8 cellular contexts compared by ENCODE assay signal in genomic region chr9:105127863-105128220, GRCh38.
A peak's percentile ranks its signal among the peaks of the same experiment; 100 is the strongest.
DNase-seq lines count a peak whose midpoint lies in the region; ATAC-seq, FAIRE-seq and TF ChIP-seq lines count a peak whose summit lies in the region.

No MANE protein-coding gene starts in this region.

- H3K14ac ChIP-seq in mesenchymal stem cell (ENCODE audit: low read length in 2 of 2): no peak overlapping the region

- no peak overlapping the region for H2BK15ac ChIP-seq in mesenchymal stem cell (ENCODE audit: low read depth, poor library complexity, severe bottlenecking)

- peaks cover 12% of the 10 kb centered on the region for H3K4me1 ChIP-seq in mesenchymal stem cell (ENCODE audit: control insufficient read depth, insufficient read depth, low read depth, low read length)

- H3K36me3 ChIP-seq in mesenchymal stem cell (ENCODE audit: control insufficient read depth in 1 of 2, insufficient read depth in 2 of 2, low read depth in 1 of 2, low read length in 2 of 2): no peaks in the 10 kb centered on the region

- no peaks in the 10 kb centered on the region for H3K9me3 ChIP-seq in mesenchymal stem cell (ENCODE audit: control insufficient read depth, low read length)

- H3K4me3 Mint-ChIP-seq in activated T-cell treated with anti-CD3 and anti-CD28 coated beads, Interleukin-2, amount 50 U/mL, for 24 hours: no peak overlapping the region

- FAIRE-seq in GM12892 (lab: Jason Lieb, UNC): no peak

- no peak overlapping the region for H2BK5ac ChIP-seq in mesenchymal stem cell (ENCODE audit: low read depth, low read length, poor library complexity, severe bottlenecking)

- no peaks in the 10 kb centered on the region for H3K27me3 ChIP-seq in mesenchymal stem cell (ENCODE audit: control insufficient read depth in 1 of 2, insufficient read depth in 1 of 2, low read length in 2 of 2)

- 55% methylated on average over 2 of the region's 3 CpGs for WGBS in mesenchymal stem cell

- peak; percentile 98 for ATAC-seq in GM21786 (IDR thresholded peaks at IDR 0.05; ENCODE audit: unreplicated experiment)

- H3K4me1 Mint-ChIP-seq in activated T-cell treated with anti-CD3 and anti-CD28 coated beads, Interleukin-2, amount 50 U/mL, for 24 hours (ENCODE audit: low read depth): peaks cover 43% of the 10 kb centered on the region

- H3K4me2 ChIP-seq in mesenchymal stem cell (ENCODE audit: low read length, poor library complexity, severe bottlenecking): no peak overlapping the region

- H3K4ac ChIP-seq in mesenchymal stem cell (ENCODE audit: low read depth in 1 of 2, low read length in 2 of 2): peak overlapping the region in 1 of 2 experiments; percentile 62

- no peak overlapping the region for H3K23ac ChIP-seq in mesenchymal stem cell (ENCODE audit: low read length in 2 of 2)

- H4K8ac ChIP-seq in mesenchymal stem cell (ENCODE audit: low read length): no peak overlapping the region

- no peaks in the 10 kb centered on the region for H3K27me3 Mint-ChIP-seq in activated T-cell treated with anti-CD3 and anti-CD28 coated beads, Interleukin-2, amount 50 U/mL, for 24 hours

- peak; percentile 25 for DNase-seq in GM12892 (ENCODE audit: insufficient read length)
- peak; percentile 83 to 85 for DNase-seq in Kasumi-1 (lab: John Stamatoyannopoulos, UW)
- DNase-seq in activated T-cell treated with anti-CD3 and anti-CD28 coated beads, Interleukin-2, amount 50 U/mL, for 24 hours: no peak
- peak; percentile 55 for DNase-seq in mesenchymal stem cell
- DNase-seq in cerebellar cortex (ENCODE audit: low spot score): no peak
- no peak for DNase-seq in D341Med (ENCODE audit: low spot score)
- DNase-seq in GOT3 (lab: John Stamatoyannopoulos, UW): no peak

- no peak overlapping the region for H2AFZ ChIP-seq in mesenchymal stem cell (ENCODE audit: low read depth, low read length)

- H2BK120ac ChIP-seq in mesenchymal stem cell (ENCODE audit: low read depth, low read length): no peak overlapping the region

- H3K27ac ChIP-seq in mesenchymal stem cell (ENCODE audit: low read length, poor library complexity, severe bottlenecking): peak overlapping the region; percentile 83

- no peak overlapping the region for H4K91ac ChIP-seq in mesenchymal stem cell (ENCODE audit: low read length)

- no peak overlapping the region for H2AK5ac ChIP-seq in mesenchymal stem cell (ENCODE audit: low read length, severe bottlenecking)

- no peaks in the 10 kb centered on the region for H3K36me3 Mint-ChIP-seq in activated T-cell treated with anti-CD3 and anti-CD28 coated beads, Interleukin-2, amount 50 U/mL, for 24 hours (ENCODE audit: low read depth)

- H3K79me1 ChIP-seq in mesenchymal stem cell (replicated peaks; ENCODE audit: low read length, poor library complexity, severe bottlenecking): no peaks in the 10 kb centered on the region

- peak overlapping the region; percentile 63 to 74 for H2BK12ac ChIP-seq in mesenchymal stem cell (ENCODE audit: low read length in 2 of 2)

- H3K9me3 Mint-ChIP-seq in activated T-cell treated with anti-CD3 and anti-CD28 coated beads, Interleukin-2, amount 50 U/mL, for 24 hours: no peaks in the 10 kb centered on the region

- no peak overlapping the region for H3K9ac ChIP-seq in mesenchymal stem cell (ENCODE audit: low read length)

- no peak for TF ChIP-seq POLR2A in GM12892 (IDR thresholded peaks at IDR 0.05; ENCODE audit: low read depth, low read length)

- H3K4me3 ChIP-seq in mesenchymal stem cell (ENCODE audit: insufficient read depth in 1 of 2, low read depth in 1 of 2, low read length in 2 of 2): no peak overlapping the region

- peak overlapping the region; percentile 76 for H3K27ac Mint-ChIP-seq in activated T-cell treated with anti-CD3 and anti-CD28 coated beads, Interleukin-2, amount 50 U/mL, for 24 hours

- peak overlapping the region; percentile 18 to 58 for H3K18ac ChIP-seq in mesenchymal stem cell (ENCODE audit: low read depth in 1 of 2, low read length in 2 of 2)

Comparison
In these comparisons a context has a peak if more than half of its experiments do, and no peak if none do; other contexts are left out.
1. DNase-seq: peak in GM12892 (single experiment), Kasumi-1 (2 of 2) and mesenchymal stem cell (single experiment); none in activated T-cell treated with anti-CD3 and anti-CD28 coated beads, Interleukin-2, amount 50 U/mL, for 24 hours (single experiment), cerebellar cortex (single experiment), D341Med (single experiment) and GOT3 (single experiment).